In the genomic region with DNA sequence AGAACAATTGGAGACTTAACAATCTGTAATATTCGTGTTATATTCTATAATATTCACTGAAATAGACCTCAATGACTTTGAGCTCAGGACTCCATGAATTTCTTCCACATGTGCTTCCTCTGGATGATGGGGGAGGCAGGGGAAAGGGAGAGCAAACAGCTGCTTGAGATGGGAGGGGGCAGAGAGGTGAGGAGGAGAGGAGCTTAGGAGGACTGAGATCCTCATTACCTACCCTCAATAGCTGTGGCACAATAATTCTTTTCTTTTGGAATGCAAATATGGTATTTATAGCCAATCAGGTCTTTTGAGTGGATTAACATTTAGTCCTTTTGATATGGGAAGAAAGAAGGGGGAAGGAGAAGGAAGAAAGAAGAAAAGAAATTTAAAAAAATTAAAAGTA, we compare ENCODE assay signal across 10 cellular contexts.
DNase-seq lines count a peak whose midpoint lies in the region; ATAC-seq and TF ChIP-seq lines count a peak whose summit lies in the region.
"Had no signal": no experiment of that assay in that cellular context is flagged by ENCODE, and none has a peak within 500 bp of the region (broad histone marks: within the 10 kb centered on the region; RNA-seq: fewer than 3 reads in every experiment).

No MANE protein-coding gene starts in this region.

- H3K9me3 ChIP-seq in adrenal gland (replicated peaks in 1 of 3) = no peaks in the 10 kb centered on the region

- no peaks in the 10 kb centered on the region for H3K9me3 Mint-ChIP-seq in stimulated activated naive CD8-positive, alpha-beta T cell treated with anti-CD3 and anti-CD28 coated beads, Interleukin-15, Interleukin-2, amounts not matched to agents 100 ng/mL and 50 ng/mL, for 24 hours
- no peaks in the 10 kb centered on the region for H3K9me3 Mint-ChIP-seq in activated T-helper 1 cell treated with anti-CD3 and anti-CD28 coated beads, Interleukin-12 subunit alpha, Interleukin-12 subunit beta, Interleukin-2, Interleukin-4 antibody, amounts not matched to agents 30 ng/mL and 10 ng/mL and 1 ng/mL, durations not matched to agents 14 hours and 24 hours and 36 hours
- no peaks in the 10 kb centered on the region for H3K9me3 Mint-ChIP-seq in memory B cell

- H3K36me3 Mint-ChIP-seq in stimulated activated naive CD8-positive, alpha-beta T cell treated with anti-CD3 and anti-CD28 coated beads, Interleukin-15, Interleukin-2, amounts not matched to agents 100 ng/mL and 50 ng/mL, for 24 hours (ENCODE audit: low read depth) = no peaks in the 10 kb centered on the region
- H3K36me3 Mint-ChIP-seq in activated T-helper 1 cell treated with anti-CD3 and anti-CD28 coated beads, Interleukin-12 subunit alpha, Interleukin-12 subunit beta, Interleukin-2, Interleukin-4 antibody, amounts not matched to agents 30 ng/mL and 10 ng/mL and 1 ng/mL, durations not matched to agents 14 hours and 24 hours and 36 hours (ENCODE audit: low read depth) = peaks cover 2% of the 10 kb centered on the region
- H3K36me3 Mint-ChIP-seq in memory B cell = no peaks in the 10 kb centered on the region

- H3K27me3 Mint-ChIP-seq in stimulated activated naive CD8-positive, alpha-beta T cell treated with anti-CD3 and anti-CD28 coated beads, Interleukin-15, Interleukin-2, amounts not matched to agents 100 ng/mL and 50 ng/mL, for 24 hours = no peaks in the 10 kb centered on the region
- H3K27me3 Mint-ChIP-seq in activated T-helper 1 cell treated with anti-CD3 and anti-CD28 coated beads, Interleukin-12 subunit alpha, Interleukin-12 subunit beta, Interleukin-2, Interleukin-4 antibody, amounts not matched to agents 30 ng/mL and 10 ng/mL and 1 ng/mL, durations not matched to agents 14 hours and 24 hours and 36 hours (ENCODE audit: insufficient read depth) = no peaks in the 10 kb centered on the region
- no peaks in the 10 kb centered on the region for H3K27me3 Mint-ChIP-seq in memory B cell

- peaks cover 82% of the 10 kb centered on the region for H3K4me1 Mint-ChIP-seq in stimulated activated naive CD8-positive, alpha-beta T cell treated with anti-CD3 and anti-CD28 coated beads, Interleukin-15, Interleukin-2, amounts not matched to agents 100 ng/mL and 50 ng/mL, for 24 hours (ENCODE audit: low read depth)
- H3K4me1 Mint-ChIP-seq in activated T-helper 1 cell treated with anti-CD3 and anti-CD28 coated beads, Interleukin-12 subunit alpha, Interleukin-12 subunit beta, Interleukin-2, Interleukin-4 antibody, amounts not matched to agents 30 ng/mL and 10 ng/mL and 1 ng/mL, durations not matched to agents 14 hours and 24 hours and 36 hours (ENCODE audit: low read depth) = peaks cover 74% of the 10 kb centered on the region
- H3K4me1 Mint-ChIP-seq in memory B cell = peaks cover 43% of the 10 kb centered on the region

- no peak overlapping the region for H3K4me3 ChIP-seq in adrenal gland
- H3K4me3 ChIP-seq: lung had no signal

- no peak for DNase-seq in stimulated activated naive CD8-positive, alpha-beta T cell treated with anti-CD3 and anti-CD28 coated beads, Interleukin-15, Interleukin-2, amounts not matched to agents 100 U/mL and 50 U/mL, for 24 hours
- DNase-seq in activated T-helper 1 cell treated with anti-CD3 and anti-CD28 coated beads, Interleukin-12 subunit alpha, Interleukin-12 subunit beta, Interleukin-2, Interleukin-4 antibody, amounts not matched to agents 30 ng/mL and 10 ng/mL and 1 ng/mL, durations not matched to agents 14 hours and 24 hours and 36 hours (ENCODE audit: low spot score) = no peak
- no peak for DNase-seq in memory B cell (ENCODE audit: low spot score in 2 of 2)
- no peak for DNase-seq in adrenal gland
- no peak for DNase-seq in foreskin keratinocyte
- no peak for DNase-seq in mesenteric fat pad (ENCODE audit: low spot score)
- DNase-seq in HCEC 1CT = no peak
- DNase-seq: NCI-H1417 treated with DMSO at 0.1 percent for 48 hours had no signal

- H3K27ac ChIP-seq in adrenal gland (peak overlapping the region in 1 of 5 donors; percentile 43), foreskin keratinocyte (no peak overlapping the region)

- intact Hi-C loops in activated T-helper 1 cell treated with anti-CD3 and anti-CD28 coated beads, Interleukin-12 subunit alpha, Interleukin-12 subunit beta, Interleukin-2, Interleukin-4 antibody, amounts not matched to agents 30 ng/mL and 10 ng/mL and 1 ng/mL, durations not matched to agents 14 hours and 24 hours and 36 hours (cut with micrococcal nuclease) = loop anchor here (10.0 kb wide), 1 partner anchor 583 kb away; no protein-coding TSS in a partner anchor
- intact Hi-C loops in adrenal gland (cut with DNase I) = no loop called here

- peak overlapping the region; percentile 52 for H3K27ac Mint-ChIP-seq in stimulated activated naive CD8-positive, alpha-beta T cell treated with anti-CD3 and anti-CD28 coated beads, Interleukin-15, Interleukin-2, amounts not matched to agents 100 ng/mL and 50 ng/mL, for 24 hours
- peak overlapping the region; percentile 6 for H3K27ac Mint-ChIP-seq in activated T-helper 1 cell treated with anti-CD3 and anti-CD28 coated beads, Interleukin-12 subunit alpha, Interleukin-12 subunit beta, Interleukin-2, Interleukin-4 antibody, amounts not matched to agents 30 ng/mL and 10 ng/mL and 1 ng/mL, durations not matched to agents 14 hours and 24 hours and 36 hours
- peak overlapping the region; percentile 84 for H3K27ac Mint-ChIP-seq in memory B cell

- H3K27me3 ChIP-seq in adrenal gland (no peaks in the 10 kb centered on the region), foreskin keratinocyte (no peaks in the 10 kb centered on the region)

- H3K4me1 ChIP-seq in adrenal gland (replicated peaks in 1 of 2) (peaks cover 32 to 57% of the 10 kb centered on the region in 2 donors), foreskin keratinocyte (peaks cover 32% of the 10 kb centered on the region)

- ATAC-seq in stimulated activated naive CD8-positive, alpha-beta T cell treated with anti-CD3 and anti-CD28 coated beads, Interleukin-15, Interleukin-2, amounts not matched to agents 100 U/mL and 50 U/mL, for 24 hours = no peak
- ATAC-seq in memory B cell (ENCODE audit: low read depth) (no peak), foreskin keratinocyte (no peak)

- TF ChIP-seq CTCF in adrenal gland (IDR thresholded peaks at IDR 0.05) (no peak), foreskin keratinocyte (conservative IDR thresholded peaks at IDR 0.05) (no peak)

- no peaks in the 10 kb centered on the region for H3K36me3 ChIP-seq in adrenal gland (replicated peaks in 1 of 2)

- no peak overlapping the region for H3K4me3 Mint-ChIP-seq in stimulated activated naive CD8-positive, alpha-beta T cell treated with anti-CD3 and anti-CD28 coated beads, Interleukin-15, Interleukin-2, amounts not matched to agents 100 ng/mL and 50 ng/mL, for 24 hours
- no peak overlapping the region for H3K4me3 Mint-ChIP-seq in activated T-helper 1 cell treated with anti-CD3 and anti-CD28 coated beads, Interleukin-12 subunit alpha, Interleukin-12 subunit beta, Interleukin-2, Interleukin-4 antibody, amounts not matched to agents 30 ng/mL and 10 ng/mL and 1 ng/mL, durations not matched to agents 14 hours and 24 hours and 36 hours
- H3K4me3 Mint-ChIP-seq in memory B cell = no peak overlapping the region

- WGBS in adrenal gland, 4 donors = 45 to 58% (median 57%) methylated on average over 1 of the region's 1 CpG

- TF ChIP-seq POLR2A in adrenal gland (IDR thresholded peaks at IDR 0.05) = no peak

Comparison
In these comparisons a context has a peak if more than half of its experiments do, and no peak if none do; other contexts are left out.
1. H3K27ac Mint-ChIP-seq: peak in every context shown above with its lines; median percentile 84 in memory B cell; 52 in stimulated activated naive CD8-positive, alpha-beta T cell treated with anti-CD3 and anti-CD28 coated beads, Interleukin-15, Interleukin-2, amounts not matched to agents 100 ng/mL and 50 ng/mL, for 24 hours; 6 in activated T-helper 1 cell treated with anti-CD3 and anti-CD28 coated beads, Interleukin-12 subunit alpha, Interleukin-12 subunit beta, Interleukin-2, Interleukin-4 antibody, amounts not matched to agents 30 ng/mL and 10 ng/mL and 1 ng/mL, durations not matched to agents 14 hours and 24 hours and 36 hours.